Comparison of ENCODE assay signal across 14 cellular contexts in genomic region chr4:112896326-112896892, GRCh38.
DNase-seq lines count a peak whose midpoint lies in the region; ATAC-seq and TF ChIP-seq lines count a peak whose summit lies in the region.
"Had no signal": no experiment of that assay in that cellular context is flagged by ENCODE, and none has a peak within 500 bp of the region (broad histone marks: within the 10 kb centered on the region; RNA-seq: fewer than 3 reads in every experiment).

No MANE protein-coding gene starts in this region.

- H2AFZ ChIP-seq in GM23338, result no peak overlapping the region

- H3K27ac Mint-ChIP-seq in GM23338 (peak overlapping the region; percentile 68; the same call in 1 of the 2 replicates), mesothelial cell of epicardium (peak overlapping the region; percentile 69)
- H3K27ac Mint-ChIP-seq: activated CD4-positive, alpha-beta memory T cell treated with anti-CD3 and anti-CD28 coated beads for 36 hours had no signal

- H3K27me3 Mint-ChIP-seq in GM23338 (ENCODE audit: insufficient read depth, low read depth, poor library complexity), result peaks cover under 1% of the 10 kb centered on the region
- H3K27me3 Mint-ChIP-seq in mesothelial cell of epicardium (ENCODE audit: low read depth), result no peaks in the 10 kb centered on the region

- H3K27ac ChIP-seq in GM23338 (ENCODE audit: low read depth), result peak overlapping the region; percentile 29
- peak overlapping the region; percentile 78 for H3K27ac ChIP-seq in caudate nucleus (ENCODE audit: low read depth, low read length)

- no peaks in the 10 kb centered on the region for H3K36me3 ChIP-seq in GM23338 (ENCODE audit: insufficient read depth)

- TF ChIP-seq CTCF in GM23338 (conservative IDR thresholded peaks at IDR 0.05; ENCODE audit: low read depth in 2 of 2) (no peak), mesothelial cell of epicardium (IDR thresholded peaks at IDR 0.05; ENCODE audit: unreplicated experiment) (no peak), GM20000 (IDR thresholded peaks at IDR 0.05; ENCODE audit: extremely low read depth, missing control alignments) (no peak)

- no peaks in the 10 kb centered on the region for H3F3A ChIP-seq in GM23338 (replicated peaks; ENCODE audit: low read depth)

- no peaks in the 10 kb centered on the region; the same call in 1 of the 2 replicates for H3K79me2 ChIP-seq in GM23338 (replicated peaks; ENCODE audit: insufficient read depth)

- H3K27me3 ChIP-seq in GM23338 (ENCODE audit: insufficient read depth), result no peaks in the 10 kb centered on the region

- H3K4me3 Mint-ChIP-seq in GM23338, result no peak overlapping the region
- no peak overlapping the region for H3K4me3 Mint-ChIP-seq in mesothelial cell of epicardium
- H3K4me3 Mint-ChIP-seq: activated CD4-positive, alpha-beta memory T cell treated with anti-CD3 and anti-CD28 coated beads for 36 hours had no signal

- H3K4me2 ChIP-seq in GM23338, result peak overlapping the region; percentile 39

- H3K4me1 ChIP-seq in GM23338 (ENCODE audit: insufficient read depth), result peaks cover 45% of the 10 kb centered on the region

- H3K36me3 Mint-ChIP-seq in GM23338 (ENCODE audit: low read depth) (no peaks in the 10 kb centered on the region), mesothelial cell of epicardium (no peaks in the 10 kb centered on the region)
- H3K36me3 Mint-ChIP-seq: activated CD4-positive, alpha-beta memory T cell treated with anti-CD3 and anti-CD28 coated beads for 36 hours had no signal

- H3K4me1 Mint-ChIP-seq in GM23338 (peaks cover 59% of the 10 kb centered on the region), mesothelial cell of epicardium (peaks cover 21% of the 10 kb centered on the region)

- ATAC-seq in GM23338 (peak; percentile 13; the same call in 1 of the 3 replicates), HG03460 (IDR thresholded peaks at IDR 0.05; ENCODE audit: unreplicated experiment) (no peak)
- ATAC-seq: mucosa of descending colon had no signal

- H3K9me3 Mint-ChIP-seq in GM23338, result no peaks in the 10 kb centered on the region; the same call in 2 of the 3 replicates
- no peaks in the 10 kb centered on the region for H3K9me3 Mint-ChIP-seq in mesothelial cell of epicardium
- H3K9me3 Mint-ChIP-seq: activated CD4-positive, alpha-beta memory T cell treated with anti-CD3 and anti-CD28 coated beads for 36 hours had no signal

- no peak overlapping the region for H3K4me3 ChIP-seq in GM23338
- H3K4me3 ChIP-seq: mucosa of descending colon had no signal

- H4K20me1 ChIP-seq in GM23338 (replicated peaks; ENCODE audit: insufficient read depth), result no peaks in the 10 kb centered on the region

- DNase-seq in GM23338 (ENCODE audit: low spot score) (peak; percentile 48), caudate nucleus (lab: John Stamatoyannopoulos, UW) (peak in 2 of 61 donors; percentile 4 to 18), mesothelial cell of epicardium (ENCODE audit: low spot score in 2 of 2, unreplicated experiment in 2 of 2) (no peak), superior temporal gyrus (ENCODE audit: extremely low spot score) (peak; percentile 79), GM20000 (ENCODE audit: low spot score) (no peak), NCI-H82 (lab: John Stamatoyannopoulos, UW) (no peak)
- no peak for DNase-seq in activated CD4-positive, alpha-beta T cell treated with anti-CD3 and anti-CD28 coated beads, Interleukin-2, amount 50 U/mL, for 1 hour
- DNase-seq: cortex of kidney; erythroblast; H7; mucosa of descending colon; stimulated activated CD4-positive, alpha-beta T cell treated with anti-CD3 and anti-CD28 coated beads, Interleukin-15, amount 100 ng/mL, for 24 hours had no signal

- H3K9me2 ChIP-seq in GM23338 (ENCODE audit: insufficient read depth), result no peaks in the 10 kb centered on the region

TF ChIP-seq in GM23338, 12 proteins besides CTCF, POLR2A, EP300 and RAD21:
- TF ChIP-seq STAT1 (IDR thresholded peaks at IDR 0.05; ENCODE audit: unreplicated experiment), result no peak
- no peak for TF ChIP-seq EZH2 (IDR thresholded peaks at IDR 0.05; ENCODE audit: low read depth, unreplicated experiment)
- no peak for TF ChIP-seq CREB1 (CRISPR knock-in tag; IDR thresholded peaks at IDR 0.05; ENCODE audit: low read depth)
- no peak for TF ChIP-seq ZNF114 (CRISPR knock-in tag; IDR thresholded peaks at IDR 0.05)
- no peak for TF ChIP-seq POLR2AphosphoS5 (IDR thresholded peaks at IDR 0.05; ENCODE audit: low read depth)
- no peak for TF ChIP-seq NANOG (IDR thresholded peaks at IDR 0.05; ENCODE audit: borderline replicate concordance)
- no peak for TF ChIP-seq ZNF462 (CRISPR knock-in tag; IDR thresholded peaks at IDR 0.05)
- TF ChIP-seq JUNB (IDR thresholded peaks at IDR 0.05; ENCODE audit: unreplicated experiment), result no peak

Comparison
In these comparisons a context has a peak if more than half of its experiments do, and no peak if none do; other contexts are left out.
1. DNase-seq: peak in GM23338 (single experiment) and superior temporal gyrus (single experiment); none in mesothelial cell of epicardium (0 of 2), activated CD4-positive, alpha-beta T cell treated with anti-CD3 and anti-CD28 coated beads, Interleukin-2, amount 50 U/mL, for 1 hour (single experiment), GM20000 (single experiment) and NCI-H82 (single experiment).